In genomic region chr4:1465173-1466033, GRCh38 we compare ENCODE assay signal across 2 cellular contexts.
TF ChIP-seq lines count a peak whose summit lies in the region.

No MANE protein-coding gene starts in this region.

TF ChIP-seq in IMR-90, 13 proteins besides CTCF, POLR2A, EP300 and RAD21:
- no peak for TF ChIP-seq RCOR1 (IDR thresholded peaks at IDR 0.05; ENCODE audit: insufficient replicate concordance, low read length)
- no peak for TF ChIP-seq CEBPB (IDR thresholded peaks at IDR 0.05; ENCODE audit: low read depth, low read length)
- no peak for TF ChIP-seq USF2 (IDR thresholded peaks at IDR 0.05; ENCODE audit: low read depth, low read length)
- TF ChIP-seq RFX5 (IDR thresholded peaks at IDR 0.05; ENCODE audit: low read depth, low read length) = no peak
- TF ChIP-seq NFE2L2 (IDR thresholded peaks at IDR 0.05; ENCODE audit: low read depth, low read length) = no peak
- TF ChIP-seq, protein P1, sequence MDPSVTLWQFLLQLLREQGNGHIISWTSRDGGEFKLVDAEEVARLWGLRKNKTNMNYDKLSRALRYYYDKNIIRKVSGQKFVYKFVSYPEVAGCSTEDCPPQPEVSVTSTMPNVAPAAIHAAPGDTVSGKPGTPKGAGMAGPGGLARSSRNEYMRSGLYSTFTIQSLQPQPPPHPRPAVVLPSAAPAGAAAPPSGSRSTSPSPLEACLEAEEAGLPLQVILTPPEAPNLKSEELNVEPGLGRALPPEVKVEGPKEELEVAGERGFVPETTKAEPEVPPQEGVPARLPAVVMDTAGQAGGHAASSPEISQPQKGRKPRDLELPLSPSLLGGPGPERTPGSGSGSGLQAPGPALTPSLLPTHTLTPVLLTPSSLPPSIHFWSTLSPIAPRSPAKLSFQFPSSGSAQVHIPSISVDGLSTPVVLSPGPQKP (IDR thresholded peaks at IDR 0.05; ENCODE audit: borderline replicate concordance, low read depth, low read length) = no peak
- TF ChIP-seq FOS (IDR thresholded peaks at IDR 0.05; ENCODE audit: low read depth, low read length) = no peak
- no peak for TF ChIP-seq CHD1 (IDR thresholded peaks at IDR 0.05; ENCODE audit: low read depth, low read length)
- TF ChIP-seq SMC3 (IDR thresholded peaks at IDR 0.05; ENCODE audit: low read depth, low read length) = no peak
- TF ChIP-seq BHLHE40 (IDR thresholded peaks at IDR 0.05; ENCODE audit: low read depth, low read length) = no peak
- no peak for TF ChIP-seq MAZ (IDR thresholded peaks at IDR 0.05; ENCODE audit: borderline replicate concordance, low read depth, low read length)
- no peak for TF ChIP-seq MAFK (IDR thresholded peaks at IDR 0.05; ENCODE audit: low read depth, low read length)
- TF ChIP-seq MXI1 (IDR thresholded peaks at IDR 0.05; ENCODE audit: borderline replicate concordance, low read depth, low read length) = no peak

TF ChIP-seq in H1, 55 proteins besides CTCF, POLR2A, EP300 and RAD21:
- TF ChIP-seq GTF2F1 (IDR thresholded peaks at IDR 0.05; ENCODE audit: borderline replicate concordance, low read depth, low read length) (no peak), RXRA (IDR thresholded peaks at IDR 0.05; ENCODE audit: insufficient read depth, low read depth, low read length) (no peak), BACH1 (IDR thresholded peaks at IDR 0.05; ENCODE audit: low read length) (no peak), USF2 (IDR thresholded peaks at IDR 0.05; ENCODE audit: low read length) (no peak), BRCA1 (IDR thresholded peaks at IDR 0.05; ENCODE audit: low read depth, low read length) (no peak)
